In genomic region chr6:73043446-73043845, GRCh38 we compare ENCODE assay signal across 21 cellular contexts.
"Had no signal": no experiment of that assay in that cellular context is flagged by ENCODE, and none has a peak within 500 bp of the region (broad histone marks: within the 10 kb centered on the region; RNA-seq: fewer than 3 reads in every experiment).

No MANE protein-coding gene starts in this region.

- H3K36me3 ChIP-seq: ascending aorta had no signal

- H3K27me3 ChIP-seq: ascending aorta had no signal

- ATAC-seq: activated CD8-positive, alpha-beta memory T cell treated with anti-CD3 and anti-CD28 coated beads, Interleukin-2, amount 10 ng/mL, durations not matched to agents 7 days and 5 days; K562; T-helper 17 cell had no signal

- H3K4me3 ChIP-seq: ascending aorta, K562 had no signal

- DNase-seq: activated B cell treated with CpG ODN at 0.5 μM for 24 hours; activated CD4-positive, alpha-beta T cell treated with anti-CD3 and anti-CD28 coated beads for 1 hour; activated CD4-positive, alpha-beta T cell treated with anti-CD3 and anti-CD28 coated beads, Interleukin-2, amount 10 ng/mL, durations not matched to agents 24 days and 14 days; activated CD4-positive, alpha-beta T cell treated with anti-CD3 and anti-CD28 coated beads, Interleukin-2, amount 50 U/mL, for 48 hours; activated CD8-positive, alpha-beta memory T cell treated with anti-CD3 and anti-CD28 coated beads, Interleukin-2, amount 10 ng/mL, durations not matched to agents 7 days and 5 days; activated effector memory CD4-positive, alpha-beta T cell treated with Interleukin-2 at 50 U/mL for 16 hours; activated naive CD4-positive, alpha-beta T cell; activated T-cell treated with anti-CD3 and anti-CD28 coated beads, Interleukin-2, amount 50 U/mL, for 24 hours; amniotic stem cell; Karpas-422; MM.1S; NCI-H1105; NCI-H1436; NCI-H1930; NCI-H524 treated with DMSO at 0.1 percent for 48 hours; NCI-H774; SIG-M5; T-helper 17 cell; T1000 had no signal
